8 cellular contexts compared by ENCODE assay signal in genomic region chr20:3811421-3812258, GRCh38. TPM values are rescaled to one million over a fixed set of nuclear protein-coding genes. Genes with fewer than 3 reads are reported as not detected.
DNase-seq lines count a peak whose midpoint lies in the region; ATAC-seq and TF ChIP-seq lines count a peak whose summit lies in the region.

No MANE protein-coding gene starts in this region.

- CTCF ChIA-PET in PC-9 (lab: Charles Lee) = interaction anchor here (0.6 to 0.7 kb wide), 2 partner anchors 254 to 355 kb away, joined by 3 to 6 read pairs; no protein-coding TSS in a partner anchor

- no peaks in the 10 kb centered on the region for H3K36me3 ChIP-seq in PC-9 (ENCODE audit: low read depth)

- TF ChIP-seq CTCF in PC-9 (conservative IDR thresholded peaks at IDR 0.05) = no peak

- H3F3A ChIP-seq in PC-9 (ENCODE audit: insufficient read depth, low read depth) = peaks cover 54% of the 10 kb centered on the region

- peaks cover 54% of the 10 kb centered on the region for H3K4me1 ChIP-seq in PC-9 (replicated peaks; ENCODE audit: insufficient read depth)

- H3K4me3 Mint-ChIP-seq in activated T-cell treated with anti-CD3 and anti-CD28 coated beads, Interleukin-2, amount 50 U/mL, for 24 hours = peak overlapping the region; percentile 72

- peak overlapping the region; percentile 78 for H3K4me2 ChIP-seq in PC-9

- H3K9me2 ChIP-seq in PC-9 (ENCODE audit: insufficient read depth) = no peaks in the 10 kb centered on the region

- H3K27me3 ChIP-seq in PC-9 (ENCODE audit: insufficient read depth, low read depth) = no peaks in the 10 kb centered on the region

- H4K20me1 ChIP-seq in PC-9 (ENCODE audit: insufficient read depth) = no peaks in the 10 kb centered on the region

- POLR2A ChIA-PET in PC-9 (lab: Charles Lee; ENCODE audit: unreplicated experiment) = interaction anchor here (0.7 kb wide), 1 partner anchor 33 kb away, joined by 4 read pairs; no protein-coding TSS in a partner anchor

- peak overlapping the region; percentile 50 for H3K4me3 ChIP-seq in PC-9

- H3K4me1 Mint-ChIP-seq in activated T-cell treated with anti-CD3 and anti-CD28 coated beads, Interleukin-2, amount 50 U/mL, for 24 hours (ENCODE audit: low read depth) = peaks cover 80% of the 10 kb centered on the region

- H3K9me3 Mint-ChIP-seq in activated T-cell treated with anti-CD3 and anti-CD28 coated beads, Interleukin-2, amount 50 U/mL, for 24 hours = no peaks in the 10 kb centered on the region

- no peaks in the 10 kb centered on the region for H3K9me3 ChIP-seq in PC-9 (ENCODE audit: insufficient read depth, low read depth)

- ATAC-seq in GM18870 (IDR thresholded peaks at IDR 0.05; ENCODE audit: unreplicated experiment) = no peak

- H3K27ac ChIP-seq in PC-9 (peak overlapping the region; percentile 83), epithelial cell of prostate (peak overlapping the region; percentile 95)

- peak overlapping the region; percentile 96 for H3K27ac Mint-ChIP-seq in activated T-cell treated with anti-CD3 and anti-CD28 coated beads, Interleukin-2, amount 50 U/mL, for 24 hours

- no peaks in the 10 kb centered on the region for H3K27me3 Mint-ChIP-seq in activated T-cell treated with anti-CD3 and anti-CD28 coated beads, Interleukin-2, amount 50 U/mL, for 24 hours

- 0 out of 2 replicates have a peak, but pooled peaks cover 7% of the 10 kb centered on the region for H3K79me2 ChIP-seq in PC-9 (ENCODE audit: low read depth)

- H2AFZ ChIP-seq in PC-9 = no peak overlapping the region

- no TSS peak for BruUV-seq in PC-9 (replicated peaks; lab: Mats Ljungman, UMichigan)

- peak; percentile 98 for DNase-seq in AG08395 (ENCODE audit: low spot score)
- DNase-seq in HK-2 (ENCODE audit: unreplicated experiment) = peak; percentile 99
- DNase-seq in PC-9 = peak; percentile 92 to 100
- peak; percentile 93 for DNase-seq in activated T-cell treated with anti-CD3 and anti-CD28 coated beads, Interleukin-2, amount 50 U/mL, for 24 hours
- peak; percentile 96 for DNase-seq in epithelial cell of prostate (ENCODE audit: low read depth, low spot score)
- peak; percentile 99 for DNase-seq in myocyte (ENCODE audit: low read depth)
- peak; percentile 75 for DNase-seq in stimulated activated CD8-positive, alpha-beta memory T cell treated with anti-CD3 and anti-CD28 coated beads, Interleukin-7, amount 100 ng/mL, for 24 hours (ENCODE audit: low read depth)

- intact Hi-C loops in PC-9 (cut with micrococcal nuclease; ENCODE audit: unreplicated experiment) = loop anchor here (1.0 kb wide), 1 partner anchor 14 kb away; no protein-coding TSS in a partner anchor

- H3K36me3 Mint-ChIP-seq in activated T-cell treated with anti-CD3 and anti-CD28 coated beads, Interleukin-2, amount 50 U/mL, for 24 hours (ENCODE audit: low read depth) = peaks cover 8% of the 10 kb centered on the region

RNA-seq across cellular contexts. Expression of gene AP5S1, which starts 8.7 kb away (rescaled TPM):
- total RNA-seq in PC-9 (2021) (18.3 and 20.0 TPM in 2 replicates), myocyte (23.8 and 24.6 TPM in 2 replicates)
- polyA plus RNA-seq in myocyte (2012) = 21.3 TPM

RNA-seq across cellular contexts. Expression of gene CDC25B, which starts 15.5 kb away (rescaled TPM):
- total RNA-seq in PC-9 (2021) (83.5 and 91.0 TPM in 2 replicates), myocyte (127 and 211 TPM in 2 replicates)
- polyA plus RNA-seq in myocyte (2012) = 84.8 TPM

RNA-seq across cellular contexts. Expression of gene CENPB, which starts 25.1 kb away (rescaled TPM):
- total RNA-seq in PC-9 (2021) (70.8 and 82.9 TPM in 2 replicates), myocyte (86.0 and 88.2 TPM in 2 replicates)
- 78.8 TPM for polyA plus RNA-seq in myocyte (2012)

RNA-seq across cellular contexts. Expression of gene SPEF1, which starts 30.4 kb away (rescaled TPM):
- total RNA-seq in PC-9 (2021) (2.6 and 2.7 TPM in 2 replicates), myocyte (0.11 TPM in 1 of 2 replicates, not detected in the other)
- 0.61 TPM for polyA plus RNA-seq in myocyte (2012)

RNA-seq across cellular contexts. Expression of gene MAVS, which starts 35.0 kb away (rescaled TPM):
- total RNA-seq in PC-9 (2021) (53.6 and 61.3 TPM in 2 replicates), myocyte (21.3 and 26.7 TPM in 2 replicates)
- 25.2 TPM for polyA plus RNA-seq in myocyte (2012)
